ENCODE assay signal across 1 cellular context in genomic region chr5:76372320-76373054, GRCh38.
TF ChIP-seq lines count a peak whose summit lies in the region.

No MANE protein-coding gene starts in this region.

TF ChIP-seq in K562, 482 proteins besides CTCF, POLR2A, EP300 and RAD21 (continued from another document and continues in another):
- no peak for TF ChIP-seq ZNF398 (CRISPR knock-in tag; IDR thresholded peaks at IDR 0.05)
- no peak for TF ChIP-seq POU5F1 (IDR thresholded peaks at IDR 0.05; ENCODE audit: borderline replicate concordance, low read depth, low read length, partially characterized antibody)
- TF ChIP-seq ZNF384 (IDR thresholded peaks at IDR 0.05; ENCODE audit: low read depth, low read length), result 0 out of 2 replicates have a peak, but pooled peaks have one; percentile 23
- TF ChIP-seq PHTF2 (CRISPR knock-in tag; IDR thresholded peaks at IDR 0.05), result no peak
- no peak for TF ChIP-seq ZKSCAN8 (CRISPR knock-in tag; IDR thresholded peaks at IDR 0.05)
- TF ChIP-seq ZC3H4 (CRISPR knock-in tag; IDR thresholded peaks at IDR 0.05; ENCODE audit: borderline replicate concordance), result no peak
- TF ChIP-seq GTF2E2 (tag; IDR thresholded peaks at IDR 0.05), result no peak
- no peak for TF ChIP-seq CHAMP1 (IDR thresholded peaks at IDR 0.05)
- TF ChIP-seq ZNF639 (CRISPR knock-in tag; conservative IDR thresholded peaks at IDR 0.05 in 1 of 2, IDR thresholded peaks at IDR 0.05 in 1 of 2), result no peak
- TF ChIP-seq RAD51 (IDR thresholded peaks at IDR 0.05; ENCODE audit: borderline replicate concordance, low read depth), result no peak
- TF ChIP-seq KLF1 (tag; IDR thresholded peaks at IDR 0.05), result no peak
- TF ChIP-seq L3MBTL2 (IDR thresholded peaks at IDR 0.05), result 0 out of 2 replicates have a peak, but pooled peaks have one; percentile 51
- TF ChIP-seq NR1H2 (CRISPR knock-in tag; IDR thresholded peaks at IDR 0.05), result no peak
- no peak for TF ChIP-seq PCBP1 (IDR thresholded peaks at IDR 0.05; ENCODE audit: low read depth, low read length, poor library complexity, severe bottlenecking)
- TF ChIP-seq ATF4 (CRISPR knock-in tag; IDR thresholded peaks at IDR 0.05), result no peak
- peak; percentile 85 for TF ChIP-seq MTA3 (IDR thresholded peaks at IDR 0.05; ENCODE audit: borderline replicate concordance)
- no peak for TF ChIP-seq REST (CRISPR knock-in tag; IDR thresholded peaks at IDR 0.05; ENCODE audit: low read depth)
- no peak for TF ChIP-seq ZNF217 (CRISPR knock-in tag; IDR thresholded peaks at IDR 0.05)
- peak; percentile 83 for TF ChIP-seq TCF3 (CRISPR knock-in tag; IDR thresholded peaks at IDR 0.05)
- TF ChIP-seq THAP7 (CRISPR knock-in tag; IDR thresholded peaks at IDR 0.05), result no peak
- peak; percentile 81 for TF ChIP-seq ZNF592 (IDR thresholded peaks at IDR 0.05)
- TF ChIP-seq USF1 (CRISPR knock-in tag; IDR thresholded peaks at IDR 0.05), result no peak
- TF ChIP-seq USF2 (CRISPR knock-in tag; IDR thresholded peaks at IDR 0.05), result no peak
- TF ChIP-seq CCNT2 (IDR thresholded peaks at IDR 0.05; ENCODE audit: borderline replicate concordance, extremely low read depth, insufficient read length, low read depth, low read length), result peak; percentile 87
- TF ChIP-seq ZNF146 (CRISPR knock-in tag; IDR thresholded peaks at IDR 0.05; ENCODE audit: unreplicated experiment), result no peak
- TF ChIP-seq ZNF561 (CRISPR knock-in tag; conservative IDR thresholded peaks at IDR 0.05), result no peak
- 0 out of 2 replicates have a peak, but pooled peaks have one; percentile 50 for TF ChIP-seq ARID2 (IDR thresholded peaks at IDR 0.05)
- TF ChIP-seq HCFC1 (IDR thresholded peaks at IDR 0.05; ENCODE audit: low read depth, low read length), result no peak
- no peak for TF ChIP-seq NFXL1 (CRISPR knock-in tag; IDR thresholded peaks at IDR 0.05)
- no peak for TF ChIP-seq CBX1 (IDR thresholded peaks at IDR 0.05; ENCODE audit: low read depth)
- no peak for TF ChIP-seq NCOA6 (IDR thresholded peaks at IDR 0.05)
- 0 out of 2 replicates have a peak, but pooled peaks have one; percentile 58 for TF ChIP-seq CHCHD3 (CRISPR knock-in tag; IDR thresholded peaks at IDR 0.05)
- no peak for TF ChIP-seq ZNF512 (tag; IDR thresholded peaks at IDR 0.05)
- no peak for TF ChIP-seq ZHX1 (conservative IDR thresholded peaks at IDR 0.05; ENCODE audit: low read length)
